Comparison of ENCODE assay signal across 25 cellular contexts in the genomic region with DNA sequence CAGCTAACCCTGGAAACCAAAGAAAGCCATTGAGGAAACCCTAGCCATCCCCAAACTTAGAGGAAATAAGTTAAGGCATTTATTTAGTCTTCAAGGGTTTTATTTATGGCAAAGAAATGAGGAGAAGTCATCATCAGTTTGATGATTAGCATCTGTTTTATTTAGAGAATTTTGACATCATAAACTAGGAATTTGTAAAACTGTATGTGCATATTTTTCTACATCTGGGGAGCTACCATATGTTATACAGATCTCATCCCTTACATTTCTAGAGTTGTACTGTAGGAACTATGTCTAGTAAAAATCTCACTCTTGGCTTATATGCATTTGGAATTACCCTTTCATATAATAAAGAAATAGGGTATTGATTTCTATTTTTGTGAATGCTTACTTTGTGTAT. TPM values are rescaled to one million over a fixed set of nuclear protein-coding genes. Genes with fewer than 3 reads are reported as not detected.
DNase-seq lines count a peak whose midpoint lies in the region; ATAC-seq and TF ChIP-seq lines count a peak whose summit lies in the region.
"Had no signal": no experiment of that assay in that cellular context is flagged by ENCODE, and none has a peak within 500 bp of the region (broad histone marks: within the 10 kb centered on the region; RNA-seq: fewer than 3 reads in every experiment).

No MANE protein-coding gene starts in this region.

- ATAC-seq in left lung: no peak
- no peak for ATAC-seq in GM21528 (IDR thresholded peaks at IDR 0.05; ENCODE audit: low FRiP score, unreplicated experiment)
- ATAC-seq: A549, K562, PC-3, Right ventricle myocardium inferior had no signal

- H3K27me3 ChIP-seq in left lung: no peaks in the 10 kb centered on the region
- H3K27me3 ChIP-seq: BE2C, SJCRH30 had no signal

- H3K27ac ChIP-seq in left lung: no peak overlapping the region
- H3K27ac ChIP-seq: A549, SJCRH30 had no signal

- H3K4me3 ChIP-seq in choroid plexus epithelial cell (ENCODE audit: low read depth, low read length) (no peak overlapping the region), left lung (no peak overlapping the region)
- H3K4me3 ChIP-seq: A549, K562, SJCRH30 had no signal

- DNase-seq in EL: peak; percentile 68
- peak; percentile 38 for DNase-seq in HS-5 (ENCODE audit: low read depth)
- peak; percentile 31 for DNase-seq in choroid plexus epithelial cell (ENCODE audit: low read depth)
- peak; percentile 50 for DNase-seq in iris pigment epithelial cell (ENCODE audit: low read depth)
- no peak for DNase-seq in stimulated activated CD4-positive, alpha-beta T cell treated with anti-CD3 and anti-CD28 coated beads, Interleukin-4, amount 100 ng/mL, for 1 hour
- no peak for DNase-seq in NCI-H82 treated with DMSO at 0.1 percent for 48 hours (lab: John Stamatoyannopoulos, UW; ENCODE audit: unreplicated experiment)
- DNase-seq in left lung: no peak
- DNase-seq: BE2C; CD8-positive, alpha-beta memory T cell; DMS 273 treated with DMSO at 0.1 percent for 48 hours; Kasumi-1; NCI-H1105; NCI-H146; NCI-H1930; NCI-H2107; NCI-H524 treated with DMSO at 0.1 percent for 48 hours; NCI-H774; NK-92 treated with Interleukin-12 subunit alpha and Interleukin-12 subunit beta, amount 100 ng/mL, for 24 hours; PC-3; SJCRH30; T-helper 1 cell had no signal

- intact Hi-C loops in left lung (cut with DNase I): no loop called here

- no peak for TF ChIP-seq CTCF in choroid plexus epithelial cell (conservative IDR thresholded peaks at IDR 0.05; ENCODE audit: low read depth, low read length)
- no peak for TF ChIP-seq CTCF in left lung (IDR thresholded peaks at IDR 0.05)

- no peaks in the 10 kb centered on the region for H3K36me3 ChIP-seq in left lung
- H3K36me3 ChIP-seq: BE2C, SJCRH30 had no signal

- peaks cover 0 to 4% of the 10 kb centered on the region in 2 donors for H3K4me1 ChIP-seq in left lung
- H3K4me1 ChIP-seq: SJCRH30 had no signal

- no peaks in the 10 kb centered on the region for H3K9me3 ChIP-seq in left lung
- H3K9me3 ChIP-seq: A549, BE2C, SJCRH30 had no signal

RNA-seq across cellular contexts. Expression of gene FMNL2, which starts 48.7 kb away (rescaled TPM):
- 10 to 100 TPM; 36.3 to 47.6 TPM for total RNA-seq in left lung

Comparison
In these comparisons a context has a peak if more than half of its experiments do, and no peak if none do; other contexts are left out.
1. DNase-seq: peak in EL (single experiment), HS-5 (single experiment), choroid plexus epithelial cell (single experiment) and iris pigment epithelial cell (single experiment); none in stimulated activated CD4-positive, alpha-beta T cell treated with anti-CD3 and anti-CD28 coated beads, Interleukin-4, amount 100 ng/mL, for 1 hour (single experiment), NCI-H82 treated with DMSO at 0.1 percent for 48 hours (single experiment) and left lung (0 of 2).